ENCODE assay signal across 9 cellular contexts in genomic region chr14:52272375-52272774, GRCh38. TPM values are rescaled to one million over a fixed set of nuclear protein-coding genes. Genes with fewer than 3 reads are reported as not detected.
DNase-seq lines count a peak whose midpoint lies in the region; ATAC-seq lines count a peak whose summit lies in the region.
"Had no signal": no experiment of that assay in that cellular context is flagged by ENCODE, and none has a peak within 500 bp of the region (broad histone marks: within the 10 kb centered on the region; RNA-seq: fewer than 3 reads in every experiment).

No MANE protein-coding gene starts in this region.

- CTCF ChIA-PET in activated naive CD4-positive, alpha-beta T cell treated with anti-CD3 and anti-CD28 coated beads, Interleukin-2, amount 10 ng/mL, durations not matched to agents 7 days and 5 days (lab: Charles Lee), result interaction anchor here (0.6 to 3.4 kb wide), 7 partner anchors 38 to 279 kb away, joined by 3 to 16 read pairs (median 3); no protein-coding TSS in a partner anchor
- CTCF ChIA-PET in naive thymus-derived CD4-positive, alpha-beta T cell (lab: Charles Lee), result no interaction called here

- no peak overlapping the region for H3K27ac ChIP-seq in naive thymus-derived CD4-positive, alpha-beta T cell (ENCODE audit: low read depth, low read length)

- no peaks in the 10 kb centered on the region for H3K9me3 Mint-ChIP-seq in activated naive CD4-positive, alpha-beta T cell treated with anti-CD3 and anti-CD28 coated beads, Interleukin-2, amount 10 ng/mL, durations not matched to agents 7 days and 5 days
- peaks cover 0 to 1% (median 0%) of the 10 kb centered on the region in 11 donors for H3K9me3 Mint-ChIP-seq in naive thymus-derived CD4-positive, alpha-beta T cell
- H3K9me3 Mint-ChIP-seq: dendritic cell treated with granulocyte-macrophage colony-stimulating factor and Interleukin-4, amounts not matched to agents 40 ng/mL and 50 ng/mL, for 4 days had no signal

- peaks cover 76% of the 10 kb centered on the region for H3K27me3 Mint-ChIP-seq in activated naive CD4-positive, alpha-beta T cell treated with anti-CD3 and anti-CD28 coated beads, Interleukin-2, amount 10 ng/mL, durations not matched to agents 7 days and 5 days
- peaks cover 23 to 83% (median 33%) of the 10 kb centered on the region in 5 donors for H3K27me3 Mint-ChIP-seq in naive thymus-derived CD4-positive, alpha-beta T cell

- no peaks in the 10 kb centered on the region for H3K27me3 ChIP-seq in naive thymus-derived CD4-positive, alpha-beta T cell (ENCODE audit: control insufficient read depth in 2 of 2, insufficient read depth in 2 of 2, low read length in 2 of 2)

- no peak overlapping the region for H3K27ac Mint-ChIP-seq in activated naive CD4-positive, alpha-beta T cell treated with anti-CD3 and anti-CD28 coated beads, Interleukin-2, amount 10 ng/mL, durations not matched to agents 7 days and 5 days
- peak overlapping the region in 1 of 9 donors; percentile 43 for H3K27ac Mint-ChIP-seq in naive thymus-derived CD4-positive, alpha-beta T cell
- H3K27ac Mint-ChIP-seq: dendritic cell treated with granulocyte-macrophage colony-stimulating factor and Interleukin-4, amounts not matched to agents 40 ng/mL and 50 ng/mL, for 4 days had no signal

- no peaks in the 10 kb centered on the region for H3K9me3 ChIP-seq in naive thymus-derived CD4-positive, alpha-beta T cell (ENCODE audit: control insufficient read depth in 2 of 3, low read length in 3 of 3)

- POLR2A ChIA-PET in naive thymus-derived CD4-positive, alpha-beta T cell (lab: Charles Lee), result interaction anchor here (0.7 kb wide), 1 partner anchor 278 kb away, joined by 3 read pairs; no protein-coding TSS in a partner anchor

- peaks cover 15% of the 10 kb centered on the region for H3K36me3 Mint-ChIP-seq in activated naive CD4-positive, alpha-beta T cell treated with anti-CD3 and anti-CD28 coated beads, Interleukin-2, amount 10 ng/mL, durations not matched to agents 7 days and 5 days
- peaks cover 0 to 14% (median 4%) of the 10 kb centered on the region in 5 donors for H3K36me3 Mint-ChIP-seq in naive thymus-derived CD4-positive, alpha-beta T cell

- peaks cover 24% of the 10 kb centered on the region for H3K4me1 Mint-ChIP-seq in activated naive CD4-positive, alpha-beta T cell treated with anti-CD3 and anti-CD28 coated beads, Interleukin-2, amount 10 ng/mL, durations not matched to agents 7 days and 5 days
- H3K4me1 Mint-ChIP-seq in naive thymus-derived CD4-positive, alpha-beta T cell, result peaks cover 12 to 27% (median 19%) of the 10 kb centered on the region in 7 donors

- no peak overlapping the region for H3K4me3 Mint-ChIP-seq in activated naive CD4-positive, alpha-beta T cell treated with anti-CD3 and anti-CD28 coated beads, Interleukin-2, amount 10 ng/mL, durations not matched to agents 7 days and 5 days
- peak overlapping the region in 1 of 10 donors; percentile 65 for H3K4me3 Mint-ChIP-seq in naive thymus-derived CD4-positive, alpha-beta T cell
- H3K4me3 Mint-ChIP-seq: dendritic cell treated with granulocyte-macrophage colony-stimulating factor and Interleukin-4, amounts not matched to agents 40 ng/mL and 50 ng/mL, for 4 days had no signal

- no peak overlapping the region for H3K4me3 ChIP-seq in Jurkat, Clone E6-1 (ENCODE audit: low read length)
- H3K4me3 ChIP-seq in naive thymus-derived CD4-positive, alpha-beta T cell (ENCODE audit: low read length), result no peak overlapping the region

- peaks cover 0 to 11% of the 10 kb centered on the region in 2 donors for H3K4me1 ChIP-seq in naive thymus-derived CD4-positive, alpha-beta T cell (ENCODE audit: control insufficient read depth in 2 of 2, insufficient read depth in 2 of 2, low read length in 2 of 2)

- DNase-seq in ELF-1 (ENCODE audit: low read depth, low spot score) (peak; percentile 17), NCI-H2171 treated with DMSO at 0.1 percent for 48 hours (lab: John Stamatoyannopoulos, UW) (no peak), SK-N-DZ (ENCODE audit: low spot score) (no peak), GM19240 (ENCODE audit: insufficient read length, low spot score) (no peak)
- DNase-seq in Jurkat, Clone E6-1 (ENCODE audit: low read depth, low spot score), result peak; percentile 57
- DNase-seq in activated naive CD4-positive, alpha-beta T cell treated with anti-CD3 and anti-CD28 coated beads, Interleukin-2, amount 10 ng/mL, durations not matched to agents 7 days and 5 days, result peak; percentile 52
- peak in 1 of 9 donors; percentile 23 for DNase-seq in naive thymus-derived CD4-positive, alpha-beta T cell

- no peaks in the 10 kb centered on the region for H3K36me3 ChIP-seq in naive thymus-derived CD4-positive, alpha-beta T cell (ENCODE audit: control insufficient read depth in 2 of 3, insufficient read depth in 3 of 3, low read length in 3 of 3)

- ATAC-seq in naive thymus-derived CD4-positive, alpha-beta T cell, result peak; percentile 64
- no peak for ATAC-seq in HG03175 (IDR thresholded peaks at IDR 0.05; ENCODE audit: unreplicated experiment)

- intact Hi-C loops in naive thymus-derived CD4-positive, alpha-beta T cell (cut with micrococcal nuclease), result loop anchor here in 1 of 2 donors (1.0 kb wide), 1 partner anchor 276 kb away; no protein-coding TSS in a partner anchor

RNA-seq across cellular contexts. Expression of gene PTGDR, which starts 4.9 kb away (rescaled TPM):
- polyA plus RNA-seq in Jurkat, Clone E6-1 (2012; ENCODE audit: insufficient read depth, insufficient read length), result not detected
- total RNA-seq in naive thymus-derived CD4-positive, alpha-beta T cell, result 10 to 100 TPM in 1 of 5 experiments, 1 to 10 TPM in 1, under 1 TPM in 3; 0.22 to 12.4 (median 0.80) TPM
- under 1 TPM; 0.10 to 0.35 TPM for polyA plus RNA-seq in naive thymus-derived CD4-positive, alpha-beta T cell
- not detected in 2 replicates for polyA plus RNA-seq in SK-N-DZ (2014; cell fraction: cytosol; rRNA removed)
- polyA plus RNA-seq in SK-N-DZ (2014; cell fraction: nucleus; rRNA removed), result not detected in 2 replicates

RNA-seq across cellular contexts. Expression of gene PTGER2, which starts 41.7 kb away (rescaled TPM):
- polyA plus RNA-seq in Jurkat, Clone E6-1 (2012; ENCODE audit: insufficient read depth, insufficient read length), result not detected
- total RNA-seq in naive thymus-derived CD4-positive, alpha-beta T cell, result 100 to 1,000 TPM in 1 of 5 experiments, 10 to 100 TPM in 2, 1 to 10 TPM in 2; 1.7 to 162 (median 15.2) TPM
- polyA plus RNA-seq in naive thymus-derived CD4-positive, alpha-beta T cell, result 10 to 100 TPM; 23.4 to 67.7 TPM
- 4.4 and 5.1 TPM in 2 replicates for polyA plus RNA-seq in SK-N-DZ (2014; cell fraction: cytosol; rRNA removed)
- polyA plus RNA-seq in SK-N-DZ (2014; cell fraction: nucleus; rRNA removed), result 2.1 and 2.8 TPM in 2 replicates

Comparison
In these comparisons a context has a peak if more than half of its experiments do, and no peak if none do; other contexts are left out.
1. DNase-seq: peak in ELF-1 (single experiment), Jurkat, Clone E6-1 (single experiment) and activated naive CD4-positive, alpha-beta T cell treated with anti-CD3 and anti-CD28 coated beads, Interleukin-2, amount 10 ng/mL, durations not matched to agents 7 days and 5 days (single experiment); none in NCI-H2171 treated with DMSO at 0.1 percent for 48 hours (single experiment), SK-N-DZ (single experiment) and GM19240 (single experiment).